In genomic region chr16:84266451-84266850, GRCh38 we compare ENCODE assay signal across 9 cellular contexts. TPM values are rescaled to one million over a fixed set of nuclear protein-coding genes. Genes with fewer than 3 reads are reported as not detected.
DNase-seq lines count a peak whose midpoint lies in the region; ATAC-seq, FAIRE-seq and TF ChIP-seq lines count a peak whose summit lies in the region.
"Had no signal": no experiment of that assay in that cellular context is flagged by ENCODE, and none has a peak within 500 bp of the region (broad histone marks: within the 10 kb centered on the region; RNA-seq: fewer than 3 reads in every experiment).

No MANE protein-coding gene starts in this region.

- TF ChIP-seq EP300 in K562 (IDR thresholded peaks at IDR 0.05; ENCODE audit: low read length) = no peak

- intact Hi-C loops in K562 (cut with micrococcal nuclease) = no loop called here

- peaks cover 24% of the 10 kb centered on the region for H3K27me3 Mint-ChIP-seq in stimulated activated naive CD8-positive, alpha-beta T cell treated with anti-CD3 and anti-CD28 coated beads, Interleukin-15, amount 100 ng/mL, for 72 hours

- ATAC-seq in K562 (peak; percentile 100), HG02852 (IDR thresholded peaks at IDR 0.05; ENCODE audit: unreplicated experiment) (no peak), HG02678 (IDR thresholded peaks at IDR 0.05; ENCODE audit: unreplicated experiment) (no peak)
- ATAC-seq in stimulated activated naive CD8-positive, alpha-beta T cell treated with anti-CD3 and anti-CD28 coated beads, Interleukin-15, amount 100 ng/mL, for 72 hours = peak; percentile 83

- no peak overlapping the region for H3K4me3 ChIP-seq in K562

- TF ChIP-seq POLR2A in GM12892 (IDR thresholded peaks at IDR 0.05; ENCODE audit: low read depth, low read length) (no peak), K562 (conservative IDR thresholded peaks at IDR 0.05) (no peak)

- in situ Hi-C loops in K562 (cut with MboI) = no loop called here

- DNase-seq in AG08396 (ENCODE audit: low spot score) (peak; percentile 56), GM12892 (ENCODE audit: insufficient read length) (peak; percentile 36), NCI-H774 (lab: John Stamatoyannopoulos, UW) (peak; percentile 35), K562 (ENCODE audit: extremely low read depth in 1 of 4, low spot score in 3 of 4) (peak; percentile 82 to 91 (median 89)), inferior parietal cortex (ENCODE audit: extremely low spot score) (peak; percentile 71)
- DNase-seq in stimulated activated naive CD8-positive, alpha-beta T cell treated with anti-CD3 and anti-CD28 coated beads, Interleukin-15, amount 100 ng/mL, for 72 hours = peak in 1 of 2 donors; percentile 28

- BruUV-seq in K562 (replicated peaks; lab: Mats Ljungman, UMichigan) = no TSS peak

- H3K4me1 Mint-ChIP-seq in stimulated activated naive CD8-positive, alpha-beta T cell treated with anti-CD3 and anti-CD28 coated beads, Interleukin-15, amount 100 ng/mL, for 72 hours = no peaks in the 10 kb centered on the region

- H3K27me3 ChIP-seq in K562 (ENCODE audit: control insufficient read depth in 2 of 2, insufficient read depth in 2 of 2, low read length in 2 of 2) = peaks cover 2 to 58% of the 10 kb centered on the region in 2 experiments; a peak in 3 of 5 replicates

- no peak overlapping the region for H3K9ac ChIP-seq in K562 (ENCODE audit: insufficient read depth in 1 of 2, low read depth in 2 of 2, low read length in 2 of 2)

- no peak for FAIRE-seq in GM12892 (lab: Jason Lieb, UNC)
- peak; percentile 99 for FAIRE-seq in K562 (lab: Jason Lieb, UNC)

- POLR2A ChIA-PET in K562 (lab: Yijun Ruan, JAX) = interaction anchor here (0.6 to 1.2 kb wide), 3 partner anchors 8 to 272 kb away, joined by 3 to 6 read pairs (median 3); no protein-coding TSS in a partner anchor

- H2AFZ ChIP-seq in K562 (ENCODE audit: low read depth, low read length) = peak overlapping the region; percentile 91

- CTCF ChIA-PET in K562 (lab: Yijun Ruan, JAX; ENCODE audit: low intra/inter-chr PET ratio) = no interaction called here

- no peaks in the 10 kb centered on the region for H3K9me3 ChIP-seq in K562 (replicated peaks; ENCODE audit: control insufficient read depth, insufficient read depth, low read depth, low read length)

- H3K27ac Mint-ChIP-seq in stimulated activated naive CD8-positive, alpha-beta T cell treated with anti-CD3 and anti-CD28 coated beads, Interleukin-15, amount 100 ng/mL, for 72 hours = peak overlapping the region in 1 of 2 donors; percentile 79

- peak overlapping the region; percentile 67 for H3K4me2 ChIP-seq in K562 (ENCODE audit: insufficient read depth, low read length)

- H3K4me3 Mint-ChIP-seq in stimulated activated naive CD8-positive, alpha-beta T cell treated with anti-CD3 and anti-CD28 coated beads, Interleukin-15, amount 100 ng/mL, for 72 hours = no peak overlapping the region

- TF ChIP-seq CTCF in K562 (IDR thresholded peaks at IDR 0.05 in 2 of 3, conservative IDR thresholded peaks at IDR 0.05 in 1 of 3; ENCODE audit: insufficient read depth in 2 of 3, low read depth in 1 of 3, low read length in 3 of 3) = no peak

- H3K9me3 Mint-ChIP-seq in stimulated activated naive CD8-positive, alpha-beta T cell treated with anti-CD3 and anti-CD28 coated beads, Interleukin-15, amount 100 ng/mL, for 72 hours = no peaks in the 10 kb centered on the region

- 0 out of 2 replicates have a peak, but pooled peaks cover 4% of the 10 kb centered on the region for H4K20me1 ChIP-seq in K562 (replicated peaks; ENCODE audit: control insufficient read depth, insufficient read depth, low read length)

- no peaks in the 10 kb centered on the region for H3K4me1 ChIP-seq in K562 (replicated peaks in 1 of 2; ENCODE audit: control insufficient read depth in 2 of 2, insufficient read depth in 2 of 2, low read length in 2 of 2)

- no peaks in the 10 kb centered on the region for H3K9me1 ChIP-seq in K562 (ENCODE audit: control insufficient read depth, insufficient read depth, low read length)

- H3K36me3 ChIP-seq in K562 (ENCODE audit: control insufficient read depth, insufficient read depth, low read length) = no peaks in the 10 kb centered on the region

- no peak overlapping the region for H3K27ac ChIP-seq in K562 (ENCODE audit: extremely low read depth, low read depth, low read length)

- no peaks in the 10 kb centered on the region for H3K79me2 ChIP-seq in K562 (ENCODE audit: control insufficient read depth, insufficient read depth, low read length)

- TF ChIP-seq RAD21 in K562 (CRISPR knock-in tag; conservative IDR thresholded peaks at IDR 0.05 in 1 of 2, IDR thresholded peaks at IDR 0.05 in 1 of 2) = no peak

- 4% methylated on average over 4 of the region's 4 CpGs for WGBS in K562 (ENCODE audit: insufficient coverage, low coverage, missing lambda C conversion rate)

TF ChIP-seq in K562, 482 proteins besides CTCF, POLR2A, EP300 and RAD21 (continues in another document):
- peak; percentile 97 for TF ChIP-seq RAD51 (IDR thresholded peaks at IDR 0.05; ENCODE audit: borderline replicate concordance, low read depth)
- TF ChIP-seq ZNF121 (CRISPR knock-in tag; conservative IDR thresholded peaks at IDR 0.05) = no peak
- TF ChIP-seq PRDM10 (IDR thresholded peaks at IDR 0.05; ENCODE audit: partially characterized antibody) = no peak
- peak in 1 of 2 experiments; percentile 38; a peak in 1 of 3 replicates for TF ChIP-seq CBX3 (IDR thresholded peaks at IDR 0.05; ENCODE audit: borderline replicate concordance in 1 of 2, low read length in 2 of 2)
- peak; percentile 93 for TF ChIP-seq MBD2 (IDR thresholded peaks at IDR 0.05; ENCODE audit: borderline replicate concordance, low read depth)
- peak; percentile 94 for TF ChIP-seq ZNF143 (CRISPR knock-in tag; IDR thresholded peaks at IDR 0.05)
- peak; percentile 53; the same call in 1 of the 2 replicates for TF ChIP-seq DIDO1 (tag; IDR thresholded peaks at IDR 0.05; ENCODE audit: low read depth)
- TF ChIP-seq ZBED1 (IDR thresholded peaks at IDR 0.05) = no peak

RNA-seq across cellular contexts. Expression of gene KCNG4, which starts 26.6 kb away (rescaled TPM):
- polyA plus RNA-seq in GM12892 (2012; ENCODE audit: missing spikeins) = not detected
- not detected in 2 replicates for total RNA-seq in K562 (2011; cell fraction: chromatin; rRNA removed; ENCODE audit: low replicate concordance)
- total RNA-seq in K562 (2011; cell fraction: nucleolus; rRNA removed) = not detected in 2 replicates
- total RNA-seq in K562 (2011; cell fraction: nucleoplasm; rRNA removed) = not detected in 2 replicates
- total RNA-seq in K562 (2014; rRNA removed) (not detected in 2 replicates), K562 (2014; rRNA removed; fragmentation: Illumina TruSeq; extraction: Trizol) (not detected in 2 replicates), K562 (2015; rRNA removed; fragmentation: Illumina TruSeq; extraction: Trizol) (not detected in 2 replicates), K562 (2021) (not detected in 2 replicates)
- polyA plus RNA-seq in K562 (2011; rRNA removed) (not detected in 2 replicates), K562 (2014; fragmentation: Illumina TruSeq; extraction: Trizol) (not detected in 2 replicates), K562 (2014; fragmentation: Nextera tagmentation; extraction: Ambion mirVana) (not detected), K562 (2014; rRNA removed) (not detected in 2 replicates)
- polyA plus RNA-seq in K562 (2011; cell fraction: cytosol; rRNA removed) = not detected in 2 replicates
- polyA plus RNA-seq in K562 (2011; cell fraction: nucleus; rRNA removed) = not detected in 2 replicates
- polyA plus RNA-seq in K562 (2012) = not detected in 2 replicates
- polyA minus RNA-seq in K562 (2011; rRNA and poly(A)+ RNA removed) = not detected in 2 replicates
- polyA minus RNA-seq in K562 (2011; cell fraction: cytosol; rRNA and poly(A)+ RNA removed) = not detected in 2 replicates
- not detected in 2 replicates for polyA minus RNA-seq in K562 (2011; cell fraction: nucleus; rRNA and poly(A)+ RNA removed)
- total RNA-seq: subcutaneous adipose tissue had no signal

RNA-seq across cellular contexts. Expression of gene WFDC1, which starts 28.2 kb away (rescaled TPM):
- not detected for polyA plus RNA-seq in GM12892 (2012; ENCODE audit: missing spikeins)
- not detected in 2 replicates for total RNA-seq in K562 (2011; cell fraction: chromatin; rRNA removed; ENCODE audit: low replicate concordance)
- not detected in 2 replicates for total RNA-seq in K562 (2011; cell fraction: nucleolus; rRNA removed)
- not detected in 2 replicates for total RNA-seq in K562 (2011; cell fraction: nucleoplasm; rRNA removed)
- total RNA-seq in K562 (2014; rRNA removed) = not detected in 2 replicates
- total RNA-seq in K562 (2014; rRNA removed; fragmentation: Illumina TruSeq; extraction: Trizol) = not detected in 2 replicates
- not detected in 2 replicates for total RNA-seq in K562 (2015; rRNA removed; fragmentation: Illumina TruSeq; extraction: Trizol)
- not detected in 2 replicates for total RNA-seq in K562 (2021)
- polyA plus RNA-seq in K562 (2011; rRNA removed) = not detected in 2 replicates
- polyA plus RNA-seq in K562 (2011; cell fraction: cytosol; rRNA removed) = not detected in 2 replicates
- not detected in 2 replicates for polyA plus RNA-seq in K562 (2011; cell fraction: nucleus; rRNA removed)
- not detected in 2 replicates for polyA plus RNA-seq in K562 (2012)
- not detected in 2 replicates for polyA plus RNA-seq in K562 (2014; fragmentation: Illumina TruSeq; extraction: Trizol)
- not detected for polyA plus RNA-seq in K562 (2014; fragmentation: Nextera tagmentation; extraction: Ambion mirVana)
- polyA plus RNA-seq in K562 (2014; rRNA removed) = not detected in 2 replicates
- polyA minus RNA-seq in K562 (2011; rRNA and poly(A)+ RNA removed) = not detected in 2 replicates
- polyA minus RNA-seq in K562 (2011; cell fraction: cytosol; rRNA and poly(A)+ RNA removed) = not detected in 2 replicates
- not detected in 2 replicates for polyA minus RNA-seq in K562 (2011; cell fraction: nucleus; rRNA and poly(A)+ RNA removed)

Comparison
In these comparisons a context has a peak if more than half of its experiments do, and no peak if none do; other contexts are left out.
1. ATAC-seq: peak in K562 (single experiment) and stimulated activated naive CD8-positive, alpha-beta T cell treated with anti-CD3 and anti-CD28 coated beads, Interleukin-15, amount 100 ng/mL, for 72 hours (single experiment); none in HG02852 (single experiment) and HG02678 (single experiment).